Comparison of ENCODE assay signal across 29 cellular contexts in genomic region chr5:38935437-38935836, GRCh38.
"Had no signal": no experiment of that assay in that cellular context is flagged by ENCODE, and none has a peak within 500 bp of the region (broad histone marks: within the 10 kb centered on the region; RNA-seq: fewer than 3 reads in every experiment).

No MANE protein-coding gene starts in this region.

- H3K4me3 ChIP-seq: coronary artery, dorsolateral prefrontal cortex, esophagus muscularis mucosa, gastroesophageal sphincter, heart right ventricle, hepatocyte had no signal

- FAIRE-seq: bronchial epithelial cell had no signal

- DNase-seq: activated CD4-positive, alpha-beta memory T cell treated with anti-CD3 and anti-CD28 coated beads for 36 hours; activated CD4-positive, alpha-beta T cell treated with anti-CD3 and anti-CD28 coated beads for 36 hours; activated CD4-positive, alpha-beta T cell treated with anti-CD3 and anti-CD28 coated beads, Interleukin-2, amount 10 ng/mL, durations not matched to agents 24 days and 14 days; activated CD4-positive, CD25-positive, alpha-beta regulatory T cell; activated CD4-positive, CD25-positive, alpha-beta regulatory T cell treated with anti-CD3 and anti-CD28 coated beads, Interleukin-2, amount 50 U/mL, for 72 hours; activated CD8-positive, alpha-beta memory T cell treated with anti-CD3 and anti-CD28 coated beads, Interleukin-2, amount 10 ng/mL, durations not matched to agents 7 days and 5 days; activated CD8-positive, alpha-beta memory T cell treated with anti-CD3 and anti-CD28 coated beads, Interleukin-2, amount 50 U/mL, for 4 hours; activated CD8-positive, alpha-beta T cell treated with anti-CD3 and anti-CD28 coated beads, Interleukin-2, amount 10 ng/mL, durations not matched to agents 7 days and 5 days; activated gamma-delta T cell treated with Interleukin-2 at 50 U/mL for 16 hours; activated naive CD4-positive, alpha-beta T cell treated with anti-CD3 and anti-CD28 coated beads, Interleukin-2, amount 50 U/mL, for 16 hours; activated naive CD4-positive, alpha-beta T cell treated with Interleukin-2 at 50 U/mL for 16 hours; activated T-cell treated with anti-CD3 and anti-CD28 coated beads for 4 hours; activated T-cell treated with anti-CD3 and anti-CD28 coated beads, Interleukin-2, amount 50 U/mL, for 24 hours; activated T-cell treated with anti-CD3 and anti-CD28 coated beads, Interleukin-2, amount 50 U/mL, for 72 hours; amniotic stem cell; anterior cingulate cortex; brain microvascular endothelial cell; dorsolateral prefrontal cortex; effector memory CD4-positive, alpha-beta T cell; endodermal cell; erythroblast; foreskin keratinocyte; heart right ventricle; T-helper 2 cell had no signal

- H3K27me3 ChIP-seq: brain microvascular endothelial cell, dorsolateral prefrontal cortex, esophagus muscularis mucosa, foreskin keratinocyte, gastroesophageal sphincter, heart right ventricle, hepatocyte had no signal

- H3K4me2 ChIP-seq: hepatocyte had no signal

- ATAC-seq: activated CD4-positive, alpha-beta T cell treated with anti-CD3 and anti-CD28 coated beads for 36 hours; activated CD8-positive, alpha-beta memory T cell treated with anti-CD3 and anti-CD28 coated beads, Interleukin-2, amount 10 ng/mL, durations not matched to agents 7 days and 5 days; activated CD8-positive, alpha-beta T cell treated with anti-CD3 and anti-CD28 coated beads, Interleukin-2, amount 10 ng/mL, durations not matched to agents 7 days and 5 days; activated T-cell treated with anti-CD3 and anti-CD28 coated beads, Interleukin-2, amount 50 U/mL, for 72 hours; foreskin keratinocyte; gastroesophageal sphincter; heart right ventricle had no signal

- H2AFZ ChIP-seq: hepatocyte had no signal

- H3K9me3 ChIP-seq: esophagus muscularis mucosa, gastroesophageal sphincter, heart right ventricle had no signal

- H3K79me2 ChIP-seq: hepatocyte had no signal

- H3K4me1 ChIP-seq: foreskin keratinocyte, gastroesophageal sphincter, heart right ventricle had no signal

- H3K27ac ChIP-seq: brain microvascular endothelial cell, coronary artery, dorsolateral prefrontal cortex, esophagus muscularis mucosa, foreskin keratinocyte, gastroesophageal sphincter, heart right ventricle, hepatocyte had no signal
